29 cellular contexts compared by ENCODE assay signal in genomic region chr15:64656508-64656907, GRCh38.
"Had no signal": no experiment of that assay in that cellular context is flagged by ENCODE, and none has a peak within 500 bp of the region (broad histone marks: within the 10 kb centered on the region; RNA-seq: fewer than 3 reads in every experiment).

No MANE protein-coding gene starts in this region.

- H3K27ac ChIP-seq: neutrophil, pancreas, psoas muscle, skin epidermis, spleen, stomach, thoracic aorta, thyroid gland, tibial nerve, upper lobe of left lung, vagina had no signal

- H3K27me3 Mint-ChIP-seq: naive thymus-derived CD4-positive, alpha-beta T cell; stimulated activated naive B cell treated with anti-CD40 and anti-IgM and Interleukin-4, amounts not matched to agents 10 μg/mL and 1 μg/mL and 100 μg/mL, for 72 hours; stimulated activated naive CD8-positive, alpha-beta T cell treated with anti-CD3 and anti-CD28 coated beads, Interleukin-15, Interleukin-2, amounts not matched to agents 100 ng/mL and 50 ng/mL, for 24 hours had no signal

- H3K4me3 Mint-ChIP-seq: naive thymus-derived CD4-positive, alpha-beta T cell; natural killer cell; nephron; neural crest cell; stimulated activated naive B cell treated with anti-CD40 and anti-IgM and Interleukin-4, amounts not matched to agents 10 μg/mL and 1 μg/mL and 100 μg/mL, for 72 hours; stimulated activated naive CD8-positive, alpha-beta T cell treated with anti-CD3 and anti-CD28 coated beads, Interleukin-15, Interleukin-2, amounts not matched to agents 100 ng/mL and 50 ng/mL, for 24 hours had no signal

- H3K27me3 ChIP-seq: neutrophil, pancreas, spleen, stomach, thyroid gland, tibial nerve, upper lobe of left lung, vagina had no signal

- H3K9me3 Mint-ChIP-seq: naive thymus-derived CD4-positive, alpha-beta T cell; natural killer cell; nephron; neural crest cell; stimulated activated naive B cell treated with anti-CD40 and anti-IgM and Interleukin-4, amounts not matched to agents 10 μg/mL and 1 μg/mL and 100 μg/mL, for 72 hours; stimulated activated naive CD8-positive, alpha-beta T cell treated with anti-CD3 and anti-CD28 coated beads, Interleukin-15, Interleukin-2, amounts not matched to agents 100 ng/mL and 50 ng/mL, for 24 hours had no signal

- H3K27ac Mint-ChIP-seq: nephron; stimulated activated naive B cell treated with anti-CD40 and anti-IgM and Interleukin-4, amounts not matched to agents 10 μg/mL and 1 μg/mL and 100 μg/mL, for 72 hours; stimulated activated naive CD8-positive, alpha-beta T cell treated with anti-CD3 and anti-CD28 coated beads, Interleukin-15, Interleukin-2, amounts not matched to agents 100 ng/mL and 50 ng/mL, for 24 hours had no signal

- H3K4me3 ChIP-seq: pancreas, psoas muscle, skin epidermis, smooth muscle cell, spleen, stomach, thoracic aorta, thyroid gland, tibial nerve, upper lobe of left lung, vagina had no signal

- H3K4me2 ChIP-seq: smooth muscle cell had no signal

- H3K36me3 ChIP-seq: neutrophil, pancreas, thoracic aorta, thyroid gland, vagina had no signal

- H3K4me1 ChIP-seq: vagina had no signal

- H3K36me3 Mint-ChIP-seq: natural killer cell had no signal

- DNase-seq: naive thymus-derived CD4-positive, alpha-beta T cell; natural killer cell; nucleus accumbens; pancreas; psoas muscle; right cardiac atrium; spleen; stimulated activated CD4-positive, alpha-beta T cell treated with anti-CD3 and anti-CD28 coated beads, Interleukin-12 subunit alpha, Interleukin-12 subunit beta, amount 100 ng/mL, for 4 hours; stimulated activated CD4-positive, alpha-beta T cell treated with anti-CD3 and anti-CD28 coated beads, Interleukin-1b, Interleukin-23, amount 100 ng/mL, for 48 hours; stimulated activated CD4-positive, alpha-beta T cell treated with anti-CD3 and anti-CD28 coated beads, Interleukin-4, amount 100 ng/mL, for 1 hour; stimulated activated CD4-positive, alpha-beta T cell treated with anti-CD3 and anti-CD28 coated beads, Interleukin-4, amount 100 ng/mL, for 4 hours; stimulated activated CD8-positive, alpha-beta memory T cell treated with anti-CD3 and anti-CD28 coated beads, Interleukin-4, amount 100 ng/mL, for 48 hours; stimulated activated naive B cell treated with anti-CD40 and anti-IgM and Interleukin-4, amounts not matched to agents 10 μg/mL and 1 μg/mL and 100 μg/mL, for 72 hours; stimulated activated naive CD4-positive, alpha-beta T cell treated with Interleukin-2 at 50 U/mL for 16 hours; stomach; thyroid gland; trophoblast cell; upper lobe of left lung had no signal

- H3K9me3 ChIP-seq: neutrophil, pancreas, psoas muscle, spleen, stomach, thoracic aorta, thyroid gland, tibial nerve, upper lobe of left lung, vagina had no signal

- FAIRE-seq: pancreas, urothelium cell line had no signal

- ATAC-seq: naive thymus-derived CD4-positive, alpha-beta T cell; natural killer cell; pancreas; psoas muscle; right cardiac atrium; sciatic nerve; stimulated activated naive B cell treated with anti-CD40 and anti-IgM and Interleukin-4, amounts not matched to agents 10 μg/mL and 1 μg/mL and 100 μg/mL, for 72 hours had no signal
